ENCODE assay signal across 19 cellular contexts in the genomic region with DNA sequence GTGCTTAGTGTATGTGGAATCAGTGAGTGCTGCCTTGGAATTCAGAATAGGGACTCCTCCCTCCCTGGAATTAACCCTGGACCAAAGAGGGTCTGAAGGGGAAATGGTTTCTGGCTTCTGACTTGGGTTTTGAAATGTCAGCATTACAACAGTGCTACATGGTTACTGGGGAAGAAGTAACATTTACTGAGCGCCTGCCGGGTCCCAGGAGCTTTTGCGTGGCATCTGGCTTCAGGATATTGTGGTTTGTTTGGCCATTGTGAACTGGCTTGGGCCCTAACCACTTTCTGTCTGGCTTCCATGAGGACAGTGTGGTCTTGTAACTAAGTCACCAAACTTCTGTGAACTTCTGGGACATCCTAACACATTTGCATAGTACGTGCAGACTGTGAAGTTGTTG. TPM values are rescaled to one million over a fixed set of nuclear protein-coding genes. Genes with fewer than 3 reads are reported as not detected.
DNase-seq lines count a peak whose midpoint lies in the region; ATAC-seq and TF ChIP-seq lines count a peak whose summit lies in the region.
"Had no signal": no experiment of that assay in that cellular context is flagged by ENCODE, and none has a peak within 500 bp of the region (broad histone marks: within the 10 kb centered on the region; RNA-seq: fewer than 3 reads in every experiment).

No MANE protein-coding gene starts in this region.

- H3K27me3 ChIP-seq in tibial nerve = no peaks in the 10 kb centered on the region
- no peaks in the 10 kb centered on the region for H3K27me3 ChIP-seq in CD4-positive, alpha-beta T cell (ENCODE audit: control insufficient read depth, insufficient read depth, low read length)

- H3K27ac ChIP-seq in tibial nerve = peak overlapping the region; percentile 14 to 92 (median 64)
- no peak overlapping the region for H3K27ac ChIP-seq in CD4-positive, alpha-beta T cell (ENCODE audit: low read depth, low read length)
- H3K27ac ChIP-seq: epithelial cell of prostate, parathyroid adenoma, SK-N-MC had no signal

- CTCF ChIA-PET in activated CD4-positive, alpha-beta T cell treated with anti-CD3 and anti-CD28 coated beads for 36 hours (lab: Charles Lee) = no interaction called here
- CTCF ChIA-PET in CD4-positive, alpha-beta T cell (lab: Charles Lee) = no interaction called here

- TF ChIP-seq EP300 in tibial nerve (IDR thresholded peaks at IDR 0.05) = no peak

- DNase-seq in MV-4-11 (lab: John Stamatoyannopoulos, UW) = peak; percentile 85
- no peak for DNase-seq in endothelial cell (ENCODE audit: low spot score)
- DNase-seq in myocyte (ENCODE audit: low read depth) = peak; percentile 81
- DNase-seq in tibial nerve (ENCODE audit: low spot score in 2 of 2) = no peak
- no peak for DNase-seq in activated CD4-positive, alpha-beta T cell treated with anti-CD3 and anti-CD28 coated beads for 36 hours
- no peak for DNase-seq in CD4-positive, alpha-beta T cell
- DNase-seq in central memory CD4-positive, alpha-beta T cell = no peak
- DNase-seq: activated CD4-positive, alpha-beta memory T cell treated with anti-CD3 and anti-CD28 coated beads for 36 hours; activated naive CD8-positive, alpha-beta T cell treated with anti-CD3 and anti-CD28 coated beads, Interleukin-2, amount 50 U/mL, for 24 hours; activated T-cell treated with anti-CD3 and anti-CD28 coated beads, Interleukin-2, amount 50 U/mL, for 48 hours; DND-41; NCI-H187; stimulated activated CD4-positive, alpha-beta T cell treated with anti-CD3 and anti-CD28 coated beads, Interleukin-15, amount 100 ng/mL, for 24 hours had no signal

- peaks cover 2% of the 10 kb centered on the region for H3K27me3 Mint-ChIP-seq in endothelial cell (ENCODE audit: unreplicated experiment)
- no peaks in the 10 kb centered on the region for H3K27me3 Mint-ChIP-seq in activated CD4-positive, alpha-beta T cell treated with anti-CD3 and anti-CD28 coated beads for 36 hours
- H3K27me3 Mint-ChIP-seq in CD4-positive, alpha-beta T cell = no peaks in the 10 kb centered on the region
- H3K27me3 Mint-ChIP-seq: activated CD4-positive, alpha-beta memory T cell treated with anti-CD3 and anti-CD28 coated beads for 36 hours had no signal

- POLR2A ChIA-PET in activated CD4-positive, alpha-beta T cell treated with anti-CD3 and anti-CD28 coated beads for 36 hours (lab: Charles Lee) = no interaction called here
- POLR2A ChIA-PET in CD4-positive, alpha-beta T cell (lab: Charles Lee) = no interaction called here

- H3K4me1 Mint-ChIP-seq in endothelial cell (ENCODE audit: unreplicated experiment) = peaks cover 76% of the 10 kb centered on the region
- no peaks in the 10 kb centered on the region for H3K4me1 Mint-ChIP-seq in activated CD4-positive, alpha-beta T cell treated with anti-CD3 and anti-CD28 coated beads for 36 hours
- H3K4me1 Mint-ChIP-seq in CD4-positive, alpha-beta T cell (ENCODE audit: low read depth) = no peaks in the 10 kb centered on the region
- H3K4me1 Mint-ChIP-seq: activated naive CD8-positive, alpha-beta T cell treated with anti-CD3 and anti-CD28 coated beads, Interleukin-2, amount 50 U/mL, for 24 hours had no signal

- no peaks in the 10 kb centered on the region for H3K9me3 ChIP-seq in tibial nerve
- H3K9me3 ChIP-seq in CD4-positive, alpha-beta T cell (ENCODE audit: control insufficient read depth, low read length) = no peaks in the 10 kb centered on the region

- ATAC-seq in activated CD4-positive, alpha-beta T cell treated with anti-CD3 and anti-CD28 coated beads for 36 hours = no peak
- ATAC-seq in CD4-positive, alpha-beta T cell (ENCODE audit: poor library complexity) = no peak
- ATAC-seq: activated naive CD8-positive, alpha-beta T cell treated with anti-CD3 and anti-CD28 coated beads, Interleukin-2, amount 50 U/mL, for 24 hours had no signal

- no peak overlapping the region for H3K4me3 Mint-ChIP-seq in endothelial cell (ENCODE audit: unreplicated experiment)
- no peak overlapping the region for H3K4me3 Mint-ChIP-seq in activated CD4-positive, alpha-beta T cell treated with anti-CD3 and anti-CD28 coated beads for 36 hours
- no peak overlapping the region for H3K4me3 Mint-ChIP-seq in CD4-positive, alpha-beta T cell
- H3K4me3 Mint-ChIP-seq: activated CD4-positive, alpha-beta memory T cell treated with anti-CD3 and anti-CD28 coated beads for 36 hours; activated naive CD8-positive, alpha-beta T cell treated with anti-CD3 and anti-CD28 coated beads, Interleukin-2, amount 50 U/mL, for 24 hours; CD14-positive monocyte had no signal

- no peaks in the 10 kb centered on the region for H3K36me3 ChIP-seq in tibial nerve

- H3K9me3 Mint-ChIP-seq in endothelial cell (ENCODE audit: unreplicated experiment) = no peaks in the 10 kb centered on the region
- no peaks in the 10 kb centered on the region for H3K9me3 Mint-ChIP-seq in activated CD4-positive, alpha-beta T cell treated with anti-CD3 and anti-CD28 coated beads for 36 hours (ENCODE audit: low read depth)
- no peaks in the 10 kb centered on the region for H3K9me3 Mint-ChIP-seq in CD4-positive, alpha-beta T cell
- H3K9me3 Mint-ChIP-seq: activated CD4-positive, alpha-beta memory T cell treated with anti-CD3 and anti-CD28 coated beads for 36 hours; activated naive CD8-positive, alpha-beta T cell treated with anti-CD3 and anti-CD28 coated beads, Interleukin-2, amount 50 U/mL, for 24 hours had no signal

- 43 to 56% methylated on average over 3 to 4 of the region's 4 CpGs for WGBS in tibial nerve, 2 donors

- H3K36me3 Mint-ChIP-seq in endothelial cell (ENCODE audit: low read depth, unreplicated experiment) = peaks cover 24% of the 10 kb centered on the region
- no peaks in the 10 kb centered on the region for H3K36me3 Mint-ChIP-seq in activated CD4-positive, alpha-beta T cell treated with anti-CD3 and anti-CD28 coated beads for 36 hours (ENCODE audit: low read depth)
- no peaks in the 10 kb centered on the region for H3K36me3 Mint-ChIP-seq in CD4-positive, alpha-beta T cell (ENCODE audit: low read depth)
- H3K36me3 Mint-ChIP-seq: activated CD4-positive, alpha-beta memory T cell treated with anti-CD3 and anti-CD28 coated beads for 36 hours; CD14-positive monocyte had no signal

- peak overlapping the region; percentile 33 for H3K27ac Mint-ChIP-seq in endothelial cell (ENCODE audit: unreplicated experiment)
- H3K27ac Mint-ChIP-seq in activated CD4-positive, alpha-beta T cell treated with anti-CD3 and anti-CD28 coated beads for 36 hours = no peak overlapping the region
- H3K27ac Mint-ChIP-seq in CD4-positive, alpha-beta T cell = no peak overlapping the region
- H3K27ac Mint-ChIP-seq: activated CD4-positive, alpha-beta memory T cell treated with anti-CD3 and anti-CD28 coated beads for 36 hours; activated naive CD8-positive, alpha-beta T cell treated with anti-CD3 and anti-CD28 coated beads, Interleukin-2, amount 50 U/mL, for 24 hours had no signal

- peaks cover 0 to 88% (median 52%) of the 10 kb centered on the region in 4 donors for H3K4me1 ChIP-seq in tibial nerve
- H3K4me1 ChIP-seq: parathyroid adenoma had no signal

- no peak overlapping the region for H3K4me3 ChIP-seq in tibial nerve
- H3K4me3 ChIP-seq: SK-N-MC had no signal

- intact Hi-C loops in activated CD4-positive, alpha-beta T cell treated with anti-CD3 and anti-CD28 coated beads for 36 hours (cut with DNase I, micrococcal nuclease) = no loop called here
- intact Hi-C loops in CD4-positive, alpha-beta T cell (cut with DNase I, micrococcal nuclease) = no loop called here

- no peak for TF ChIP-seq POLR2A in tibial nerve (IDR thresholded peaks at IDR 0.05)

- TF ChIP-seq CTCF in endothelial cell (IDR thresholded peaks at IDR 0.05; ENCODE audit: unreplicated experiment) (no peak), tibial nerve (IDR thresholded peaks at IDR 0.05) (no peak)
- no peak for TF ChIP-seq CTCF in CD4-positive, alpha-beta T cell (IDR thresholded peaks at IDR 0.05)

RNA-seq across cellular contexts. Expression of a gene that starts 21.3 kb away (rescaled TPM):
- total RNA-seq in endothelial cell (ENCODE audit: unreplicated experiment) (195 TPM), myocyte (5.5 and 13.2 TPM in 2 replicates), tibial nerve (100 to 1,000 TPM in 1 of 4 donors, 10 to 100 TPM in 3; 46.9 to 117 (median 92.7) TPM)
- polyA plus RNA-seq in myocyte (2012) = 4.9 TPM
- under 1 TPM; 0.85 to 0.91 TPM for total RNA-seq in activated CD4-positive, alpha-beta T cell treated with anti-CD3 and anti-CD28 coated beads for 36 hours
- total RNA-seq in CD4-positive, alpha-beta T cell = 1 to 10 TPM; 2.2 to 2.5 TPM

RNA-seq across cellular contexts. Expression of a gene that starts 55.8 kb away (rescaled TPM):
- total RNA-seq in endothelial cell (ENCODE audit: unreplicated experiment) = not detected
- 0.08 TPM in 1 of 2 replicates, not detected in the other for total RNA-seq in myocyte
- polyA plus RNA-seq in myocyte (2012) = 1.8 TPM
- total RNA-seq in tibial nerve = 1 to 10 TPM in 2 of 4 donors, under 1 TPM in 2; 0.59 to 4.6 (median 1.2) TPM
- not detected for total RNA-seq in activated CD4-positive, alpha-beta T cell treated with anti-CD3 and anti-CD28 coated beads for 36 hours
- total RNA-seq in CD4-positive, alpha-beta T cell = not detected
- total RNA-seq: activated CD4-positive, alpha-beta memory T cell treated with anti-CD3 and anti-CD28 coated beads for 36 hours; H1; kidney epithelial cell had no signal

Comparison
In these comparisons a context has a peak if more than half of its experiments do, and no peak if none do; other contexts are left out.
1. DNase-seq: peak in MV-4-11 (single experiment) and myocyte (single experiment); none in endothelial cell (single experiment), tibial nerve (0 of 2), activated CD4-positive, alpha-beta T cell treated with anti-CD3 and anti-CD28 coated beads for 36 hours (single experiment), CD4-positive, alpha-beta T cell (0 of 10) and central memory CD4-positive, alpha-beta T cell (single experiment).